14 cellular contexts compared by ENCODE assay signal in genomic region chr6:170370413-170370812, GRCh38.
DNase-seq lines count a peak whose midpoint lies in the region; ATAC-seq and TF ChIP-seq lines count a peak whose summit lies in the region.
"Had no signal": no experiment of that assay in that cellular context is flagged by ENCODE, and none has a peak within 500 bp of the region (broad histone marks: within the 10 kb centered on the region; RNA-seq: fewer than 3 reads in every experiment).

No MANE protein-coding gene starts in this region.

- H3K36me3 ChIP-seq in testis (ENCODE audit: low read depth, missing control alignments): no peaks in the 10 kb centered on the region

- peaks cover 20% of the 10 kb centered on the region for H3K4me1 ChIP-seq in testis

- whole genome bisulfite sequencing in testis, 2 donors: 93% methylated on average over 6 of the region's 6 CpGs

- ATAC-seq in GM18907 (IDR thresholded peaks at IDR 0.05; ENCODE audit: unreplicated experiment): peak; percentile 71
- peak; percentile 54 for ATAC-seq in HG03045 (IDR thresholded peaks at IDR 0.05; ENCODE audit: unreplicated experiment)
- ATAC-seq: Right ventricle myocardium inferior had no signal

- no peaks in the 10 kb centered on the region for H3K9me3 ChIP-seq in testis
- H3K9me3 ChIP-seq: suprapubic skin had no signal

- no peak overlapping the region for H3K27ac ChIP-seq in testis
- H3K27ac ChIP-seq: suprapubic skin, VCaP had no signal

- TF ChIP-seq CTCF in GM12865 (IDR thresholded peaks at IDR 0.05; ENCODE audit: insufficient read depth, low read depth, low read length, missing control alignments) (no peak), epithelial cell of esophagus (IDR thresholded peaks at IDR 0.05; ENCODE audit: insufficient read depth, low read depth, low read length, missing control alignments) (no peak), testis (IDR thresholded peaks at IDR 0.05) (no peak)

- no peaks in the 10 kb centered on the region for H3K27me3 ChIP-seq in testis
- H3K27me3 ChIP-seq: suprapubic skin had no signal

- H3K4me3 ChIP-seq in GM12865 (ENCODE audit: low read depth, low read length): no peak overlapping the region
- H3K4me3 ChIP-seq in epithelial cell of esophagus (ENCODE audit: low read length): no peak overlapping the region
- no peak overlapping the region for H3K4me3 ChIP-seq in testis
- H3K4me3 ChIP-seq: suprapubic skin had no signal

- intact Hi-C loops in testis (cut with DNase I; ENCODE audit: low total_unique reads): no loop called here

- peak; percentile 14 for DNase-seq in GM12865 (ENCODE audit: low read depth)
- DNase-seq in epithelial cell of esophagus (ENCODE audit: low read depth): peak; percentile 50
- no peak for DNase-seq in testis
- no peak for DNase-seq in activated CD4-positive, alpha-beta T cell treated with anti-CD3 and anti-CD28 coated beads, Interleukin-2, amount 50 U/mL, for 4 hours
- DNase-seq in SHP77 treated with DMSO at 0.1 percent for 48 hours (lab: John Stamatoyannopoulos, UW): no peak
- DNase-seq in NCI-H2081 treated with DMSO at 0.1 percent for 48 hours (lab: John Stamatoyannopoulos, UW): no peak
- DNase-seq: CD4-positive, alpha-beta memory T cell; cerebellar nuclear complex; NCI-H526 treated with DMSO at 0.1 percent for 48 hours had no signal

- no peak for TF ChIP-seq POLR2A in testis (IDR thresholded peaks at IDR 0.05)

Comparison
In these comparisons a context has a peak if more than half of its experiments do, and no peak if none do; other contexts are left out.
1. DNase-seq: peak in GM12865 (single experiment) and epithelial cell of esophagus (single experiment); none in testis (single experiment), activated CD4-positive, alpha-beta T cell treated with anti-CD3 and anti-CD28 coated beads, Interleukin-2, amount 50 U/mL, for 4 hours (0 of 2), SHP77 treated with DMSO at 0.1 percent for 48 hours (single experiment) and NCI-H2081 treated with DMSO at 0.1 percent for 48 hours (single experiment).